ENCODE assay signal across 20 cellular contexts in the genomic region with DNA sequence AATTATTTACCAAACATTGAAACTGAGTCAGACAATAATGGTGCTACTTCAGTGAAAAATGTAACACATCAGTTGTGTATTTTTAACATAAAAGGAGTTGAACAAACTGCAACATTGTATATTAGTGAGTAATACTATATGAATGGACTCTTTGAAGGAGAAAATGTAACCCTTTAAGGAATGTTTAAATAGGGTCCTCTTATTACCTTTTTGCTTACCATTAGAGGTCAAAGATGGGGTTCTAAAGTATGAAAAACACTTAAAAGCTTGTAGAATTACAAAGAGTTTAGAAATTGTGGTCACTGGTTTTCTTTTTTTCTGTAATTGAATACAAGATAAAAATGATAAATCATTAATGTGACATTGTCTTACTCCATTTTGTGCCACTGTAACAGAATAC. TPM values are rescaled to one million over a fixed set of nuclear protein-coding genes. Genes with fewer than 3 reads are reported as not detected.
DNase-seq lines count a peak whose midpoint lies in the region; ATAC-seq, FAIRE-seq and TF ChIP-seq lines count a peak whose summit lies in the region.
"Had no signal": no experiment of that assay in that cellular context is flagged by ENCODE, and none has a peak within 500 bp of the region (broad histone marks: within the 10 kb centered on the region; RNA-seq: fewer than 3 reads in every experiment).

No MANE protein-coding gene starts in this region.

- no peak overlapping the region for H3K9ac ChIP-seq in astrocyte (ENCODE audit: low read length)
- H3K9ac ChIP-seq: BLaER1 had no signal

- POLR2A ChIA-PET in HEK293 (lab: Yijun Ruan, JAX) = interaction anchor here (0.6 to 1.2 kb wide), 2 partner anchors 43 to 385 kb away, joined by 3 to 4 read pairs; no protein-coding TSS in a partner anchor

- peaks cover 30% of the 10 kb centered on the region for H3K4me1 ChIP-seq in HEK293 (ENCODE audit: control insufficient read depth, insufficient read depth, low read length)
- no peaks in the 10 kb centered on the region for H3K4me1 ChIP-seq in astrocyte (ENCODE audit: insufficient read depth, low read length)
- H3K4me1 ChIP-seq in psoas muscle = peaks cover 60% of the 10 kb centered on the region

- no peaks in the 10 kb centered on the region for H3K27me3 Mint-ChIP-seq in astrocyte (ENCODE audit: low read depth, unreplicated experiment)

- no peaks in the 10 kb centered on the region for H4K20me1 ChIP-seq in astrocyte (ENCODE audit: insufficient read depth, low read length)
- H4K20me1 ChIP-seq: BLaER1 had no signal

- no peaks in the 10 kb centered on the region for H3K27me3 ChIP-seq in astrocyte (ENCODE audit: insufficient read depth, low read length)
- no peaks in the 10 kb centered on the region for H3K27me3 ChIP-seq in psoas muscle (ENCODE audit: insufficient read depth in 3 of 3, low read length in 2 of 3)
- H3K27me3 ChIP-seq: BLaER1 had no signal

- H3K36me3 Mint-ChIP-seq in astrocyte (ENCODE audit: low read depth, unreplicated experiment) = no peaks in the 10 kb centered on the region

- H3K79me2 ChIP-seq in astrocyte (ENCODE audit: insufficient read depth, low read length) = no peaks in the 10 kb centered on the region

- no peaks in the 10 kb centered on the region for H3K36me3 ChIP-seq in HEK293 (ENCODE audit: control insufficient read depth in 2 of 2, insufficient read depth in 1 of 2, low read length in 2 of 2)
- H3K36me3 ChIP-seq in astrocyte (ENCODE audit: insufficient read depth, low read length) = no peaks in the 10 kb centered on the region
- H3K36me3 ChIP-seq in psoas muscle (ENCODE audit: insufficient read depth in 1 of 2, low read depth in 1 of 2) = no peaks in the 10 kb centered on the region
- H3K36me3 ChIP-seq: BLaER1 had no signal

- no peak for TF ChIP-seq CTCF in HEK293 (tag by site-specific recombination; IDR thresholded peaks at IDR 0.05)
- TF ChIP-seq CTCF in astrocyte (IDR thresholded peaks at IDR 0.05; ENCODE audit: insufficient read depth, low read depth, low read length) = no peak
- TF ChIP-seq CTCF in psoas muscle (IDR thresholded peaks at IDR 0.05) = no peak

- intact Hi-C loops in psoas muscle (cut with DNase I) = no loop called here

- no peaks in the 10 kb centered on the region for H3K9me3 Mint-ChIP-seq in astrocyte (ENCODE audit: unreplicated experiment)
- H3K9me3 Mint-ChIP-seq: HFFc6 had no signal

- H3K4me3 ChIP-seq in HEK293 (ENCODE audit: low read depth, low read length) (no peak overlapping the region), astrocyte (ENCODE audit: insufficient read depth, low read depth, low read length) (no peak overlapping the region), psoas muscle (no peak overlapping the region)
- H3K4me3 ChIP-seq: BLaER1, SK-N-MC had no signal

- H3K4me3 Mint-ChIP-seq in astrocyte (ENCODE audit: unreplicated experiment) = no peak overlapping the region
- H3K4me3 Mint-ChIP-seq: HFFc6 had no signal

- FAIRE-seq in astrocyte (lab: Jason Lieb, UNC) = no peak
- FAIRE-seq: RCC 7860 had no signal

- H3K9me3 ChIP-seq in HEK293 (ENCODE audit: control insufficient read depth, insufficient read depth, low read depth, low read length) (no peaks in the 10 kb centered on the region), astrocyte (ENCODE audit: insufficient read depth, low read depth, low read length) (no peaks in the 10 kb centered on the region), psoas muscle (no peaks in the 10 kb centered on the region)
- H3K9me3 ChIP-seq: BLaER1 had no signal

- peaks cover 24% of the 10 kb centered on the region for H3K4me1 Mint-ChIP-seq in astrocyte (ENCODE audit: low read depth, unreplicated experiment)

- H2AFZ ChIP-seq in astrocyte (ENCODE audit: low read depth, low read length) = no peak overlapping the region

- no peak for ATAC-seq in psoas muscle
- ATAC-seq in GM18520 (IDR thresholded peaks at IDR 0.05; ENCODE audit: unreplicated experiment) = no peak
- ATAC-seq: Right ventricle myocardium inferior had no signal

- DNase-seq in COLO829 (ENCODE audit: low spot score) (peak; percentile 43), astrocyte (ENCODE audit: low read depth) (peak; percentile 58), psoas muscle (no peak), NOMO-1 (lab: John Stamatoyannopoulos, UW; ENCODE audit: unreplicated experiment in 2 of 2) (no peak), SIG-M5 treated with dmso at 0.1 percent for 504 hours (lab: John Stamatoyannopoulos, UW; ENCODE audit: unreplicated experiment) (no peak)
- DNase-seq: DND-41; GOT3; HFFc6; Karpas-422; MM.1S; NCI-H1092 treated with DMSO at 0.1 percent for 48 hours; NCI-H2081; NCI-H446 treated with DMSO at 0.1 percent for 48 hours; NK-92 treated with Interleukin-12 subunit alpha and Interleukin-12 subunit beta, amount 100 ng/mL, for 24 hours had no signal

- H3K4me2 ChIP-seq in astrocyte (ENCODE audit: low read length) = no peak overlapping the region
- H3K4me2 ChIP-seq: BLaER1 had no signal

- H3K27ac ChIP-seq in HEK293 (ENCODE audit: extremely low read depth, low read depth, low read length) (no peak overlapping the region), astrocyte (ENCODE audit: low read depth, low read length) (no peak overlapping the region), psoas muscle (peak overlapping the region; percentile 50)
- H3K27ac ChIP-seq: BLaER1, SK-N-MC had no signal

- CTCF ChIA-PET in HEK293 (lab: Yijun Ruan, JAX) = interaction anchor here (0.7 to 2.6 kb wide), 3 partner anchors 9 to 204 kb away, joined by 3 to 15 read pairs (median 5); no protein-coding TSS in a partner anchor

- no peak overlapping the region for H3K27ac Mint-ChIP-seq in astrocyte (ENCODE audit: unreplicated experiment)
- H3K27ac Mint-ChIP-seq: HFFc6 had no signal

TF ChIP-seq in HEK293, 187 proteins besides CTCF, POLR2A, EP300 and RAD21:
- TF ChIP-seq, protein P1, sequence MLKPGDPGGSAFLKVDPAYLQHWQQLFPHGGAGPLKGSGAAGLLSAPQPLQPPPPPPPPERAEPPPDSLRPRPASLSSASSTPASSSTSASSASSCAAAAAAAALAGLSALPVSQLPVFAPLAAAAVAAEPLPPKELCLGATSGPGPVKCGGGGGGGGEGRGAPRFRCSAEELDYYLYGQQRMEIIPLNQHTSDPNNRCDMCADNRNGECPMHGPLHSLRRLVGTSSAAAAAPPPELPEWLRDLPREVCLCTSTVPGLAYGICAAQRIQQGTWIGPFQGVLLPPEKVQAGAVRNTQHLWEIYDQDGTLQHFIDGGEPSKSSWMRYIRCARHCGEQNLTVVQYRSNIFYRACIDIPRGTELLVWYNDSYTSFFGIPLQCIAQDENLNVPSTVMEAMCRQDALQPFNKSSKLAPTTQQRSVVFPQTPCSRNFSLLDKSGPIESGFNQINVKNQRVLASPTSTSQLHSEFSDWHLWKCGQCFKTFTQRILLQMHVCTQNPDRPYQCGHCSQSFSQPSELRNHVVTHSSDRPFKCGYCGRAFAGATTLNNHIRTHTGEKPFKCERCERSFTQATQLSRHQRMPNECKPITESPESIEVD (tag by site-specific recombination; IDR thresholded peaks at IDR 0.05) = peak; percentile 80; the same call in 1 of the 2 replicates
- TF ChIP-seq, protein P2, sequence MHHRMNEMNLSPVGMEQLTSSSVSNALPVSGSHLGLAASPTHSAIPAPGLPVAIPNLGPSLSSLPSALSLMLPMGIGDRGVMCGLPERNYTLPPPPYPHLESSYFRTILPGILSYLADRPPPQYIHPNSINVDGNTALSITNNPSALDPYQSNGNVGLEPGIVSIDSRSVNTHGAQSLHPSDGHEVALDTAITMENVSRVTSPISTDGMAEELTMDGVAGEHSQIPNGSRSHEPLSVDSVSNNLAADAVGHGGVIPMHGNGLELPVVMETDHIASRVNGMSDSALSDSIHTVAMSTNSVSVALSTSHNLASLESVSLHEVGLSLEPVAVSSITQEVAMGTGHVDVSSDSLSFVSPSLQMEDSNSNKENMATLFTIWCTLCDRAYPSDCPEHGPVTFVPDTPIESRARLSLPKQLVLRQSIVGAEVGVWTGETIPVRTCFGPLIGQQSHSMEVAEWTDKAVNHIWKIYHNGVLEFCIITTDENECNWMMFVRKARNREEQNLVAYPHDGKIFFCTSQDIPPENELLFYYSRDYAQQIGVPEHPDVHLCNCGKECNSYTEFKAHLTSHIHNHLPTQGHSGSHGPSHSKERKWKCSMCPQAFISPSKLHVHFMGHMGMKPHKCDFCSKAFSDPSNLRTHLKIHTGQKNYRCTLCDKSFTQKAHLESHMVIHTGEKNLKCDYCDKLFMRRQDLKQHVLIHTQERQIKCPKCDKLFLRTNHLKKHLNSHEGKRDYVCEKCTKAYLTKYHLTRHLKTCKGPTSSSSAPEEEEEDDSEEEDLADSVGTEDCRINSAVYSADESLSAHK (tag by site-specific recombination; IDR thresholded peaks at IDR 0.05) = no peak

RNA-seq across cellular contexts. Expression of a gene that starts 43.3 kb away (rescaled TPM):
- total RNA-seq in astrocyte (24.0 and 27.3 TPM in 2 replicates), psoas muscle (100 to 1,000 TPM in 2 of 4 donors, 10 to 100 TPM in 2; 44.4 to 113 (median 95.5) TPM)
- polyA plus RNA-seq in psoas muscle = 100 to 1,000 TPM in 2 of 3 donors, 10 to 100 TPM in 1; 15.1 to 176 (median 101) TPM

RNA-seq across cellular contexts. Expression of a gene that starts 44.0 kb away (rescaled TPM):
- total RNA-seq in astrocyte (17.5 and 18.6 TPM in 2 replicates), psoas muscle (1 to 10 TPM; 6.4 to 8.6 (median 6.5) TPM)
- polyA plus RNA-seq in psoas muscle = 10 to 100 TPM in 1 of 3 donors, 1 to 10 TPM in 2; 5.1 to 20.7 (median 6.0) TPM

Comparison
In these comparisons a context has a peak if more than half of its experiments do, and no peak if none do; other contexts are left out.
1. DNase-seq: peak in COLO829 (single experiment) and astrocyte (single experiment); none in psoas muscle (0 of 2), NOMO-1 (0 of 2) and SIG-M5 treated with dmso at 0.1 percent for 504 hours (single experiment).